In genomic region chr22:27866136-27867091, GRCh38 we compare ENCODE assay signal across 10 cellular contexts. TPM values are rescaled to one million over a fixed set of nuclear protein-coding genes. Genes with fewer than 3 reads are reported as not detected.
DNase-seq lines count a peak whose midpoint lies in the region; ATAC-seq, FAIRE-seq and TF ChIP-seq lines count a peak whose summit lies in the region.
"Had no signal": no experiment of that assay in that cellular context is flagged by ENCODE, and none has a peak within 500 bp of the region (broad histone marks: within the 10 kb centered on the region; RNA-seq: fewer than 3 reads in every experiment).

No MANE protein-coding gene starts in this region.

- H3K4me3 Mint-ChIP-seq in activated naive CD4-positive, alpha-beta T cell treated with anti-CD3 and anti-CD28 coated beads, Interleukin-2, amount 50 U/mL, for 24 hours = no peak overlapping the region

- 81% methylated on average over 3 of the region's 7 CpGs; no CpG with 5 or more reads in 1 of the 2 experiments for whole genome bisulfite sequencing in mesodermal cell (ENCODE audit: insufficient coverage in 2 of 2), 2 experiments

- intact Hi-C loops in vagina (cut with DNase I) (no loop called here), kidney (cut with DNase I) (no loop called here)

- peak overlapping the region; percentile 82 for H3K27ac Mint-ChIP-seq in activated naive CD4-positive, alpha-beta T cell treated with anti-CD3 and anti-CD28 coated beads, Interleukin-2, amount 50 U/mL, for 24 hours

- no peak for DNase-seq in activated naive CD4-positive, alpha-beta T cell treated with anti-CD3 and anti-CD28 coated beads, Interleukin-2, amount 50 U/mL, for 16 hours
- peak; percentile 95 for DNase-seq in choroid plexus epithelial cell (ENCODE audit: low read depth)
- DNase-seq in vagina (ENCODE audit: extremely low spot score in 2 of 2) = no peak
- no peak for DNase-seq in kidney
- no peak for DNase-seq in HK-2 (ENCODE audit: unreplicated experiment)
- DNase-seq: activated naive CD4-positive, alpha-beta T cell; NCI-H774 had no signal

- H3K27ac ChIP-seq in mesodermal cell (ENCODE audit: low read depth, low read length, severe bottlenecking) (peak overlapping the region; percentile 34), vagina (peak overlapping the region; percentile 85), kidney (ENCODE audit: low read depth in 2 of 2, low read length in 2 of 2) (peak overlapping the region in 1 of 2 donors; percentile 84)

- no peak for FAIRE-seq in kidney (lab: Jason Lieb, UNC)

- H3K4me1 ChIP-seq in mesodermal cell (ENCODE audit: control insufficient read depth, insufficient read depth, low read length, poor library complexity, severe bottlenecking) (peaks cover 29% of the 10 kb centered on the region), vagina (peaks cover 44% of the 10 kb centered on the region), kidney (ENCODE audit: control insufficient read depth in 1 of 2, insufficient read depth in 1 of 2, low read depth in 1 of 2, low read length in 2 of 2) (peaks cover 17 to 22% of the 10 kb centered on the region in 2 donors)

- no peaks in the 10 kb centered on the region for H3K27me3 Mint-ChIP-seq in activated naive CD4-positive, alpha-beta T cell treated with anti-CD3 and anti-CD28 coated beads, Interleukin-2, amount 50 U/mL, for 24 hours

- peaks cover 19% of the 10 kb centered on the region for H3K36me3 Mint-ChIP-seq in activated naive CD4-positive, alpha-beta T cell treated with anti-CD3 and anti-CD28 coated beads, Interleukin-2, amount 50 U/mL, for 24 hours

- TF ChIP-seq POLR2A in vagina (IDR thresholded peaks at IDR 0.05) = no peak

- H3K9me3 ChIP-seq in mesodermal cell (ENCODE audit: control insufficient read depth, low read length) (no peaks in the 10 kb centered on the region), vagina (no peaks in the 10 kb centered on the region), kidney (ENCODE audit: control insufficient read depth in 1 of 2, low read length in 2 of 2) (no peaks in the 10 kb centered on the region)

- no peak for TF ChIP-seq CTCF in choroid plexus epithelial cell (conservative IDR thresholded peaks at IDR 0.05; ENCODE audit: low read depth, low read length)
- no peak for TF ChIP-seq CTCF in vagina (IDR thresholded peaks at IDR 0.05)
- TF ChIP-seq CTCF in kidney (IDR thresholded peaks at IDR 0.05; ENCODE audit: borderline replicate concordance, extremely low read depth, insufficient read depth) = no peak

- H3K4me1 Mint-ChIP-seq in activated naive CD4-positive, alpha-beta T cell treated with anti-CD3 and anti-CD28 coated beads, Interleukin-2, amount 50 U/mL, for 24 hours = peaks cover 42% of the 10 kb centered on the region

- no peak overlapping the region for H3K9ac ChIP-seq in kidney (ENCODE audit: low read length in 2 of 2)

- H3K9me3 Mint-ChIP-seq in activated naive CD4-positive, alpha-beta T cell treated with anti-CD3 and anti-CD28 coated beads, Interleukin-2, amount 50 U/mL, for 24 hours = no peaks in the 10 kb centered on the region

- no peaks in the 10 kb centered on the region for H3K27me3 ChIP-seq in vagina

- ATAC-seq in GM18868 (IDR thresholded peaks at IDR 0.05; ENCODE audit: unreplicated experiment) = no peak

- H3K4me3 ChIP-seq in choroid plexus epithelial cell (ENCODE audit: low read depth, low read length) (no peak overlapping the region), mesodermal cell (ENCODE audit: extremely low read depth, insufficient read depth, low read length, poor library complexity, severe bottlenecking) (no peak overlapping the region), vagina (no peak overlapping the region), kidney (ENCODE audit: low read length in 2 of 2) (no peak overlapping the region)

- peaks cover 53% of the 10 kb centered on the region for H3K36me3 ChIP-seq in mesodermal cell (ENCODE audit: control insufficient read depth, insufficient read depth, low read length)
- H3K36me3 ChIP-seq in vagina = peaks cover 0 to 7% of the 10 kb centered on the region in 2 donors
- H3K36me3 ChIP-seq in kidney (ENCODE audit: control insufficient read depth in 1 of 2, insufficient read depth in 2 of 2, low read length in 2 of 2) = peaks cover 0 to 2% of the 10 kb centered on the region in 2 donors

RNA-seq across cellular contexts. Expression of gene PITPNB, which starts 52.6 kb away (rescaled TPM):
- polyA plus RNA-seq in mesodermal cell (2013, experiment 1 of 2) = 70.5 TPM
- polyA plus RNA-seq in mesodermal cell (2013, experiment 2 of 2) = 76.4 TPM
- total RNA-seq in vagina = 51.3 TPM
- total RNA-seq in kidney = 72.0 TPM
- polyA plus RNA-seq in kidney (ENCODE audit: insufficient read depth, low read depth, low replicate concordance) = 23.7 TPM
